8 cellular contexts compared by ENCODE assay signal in the genomic region with DNA sequence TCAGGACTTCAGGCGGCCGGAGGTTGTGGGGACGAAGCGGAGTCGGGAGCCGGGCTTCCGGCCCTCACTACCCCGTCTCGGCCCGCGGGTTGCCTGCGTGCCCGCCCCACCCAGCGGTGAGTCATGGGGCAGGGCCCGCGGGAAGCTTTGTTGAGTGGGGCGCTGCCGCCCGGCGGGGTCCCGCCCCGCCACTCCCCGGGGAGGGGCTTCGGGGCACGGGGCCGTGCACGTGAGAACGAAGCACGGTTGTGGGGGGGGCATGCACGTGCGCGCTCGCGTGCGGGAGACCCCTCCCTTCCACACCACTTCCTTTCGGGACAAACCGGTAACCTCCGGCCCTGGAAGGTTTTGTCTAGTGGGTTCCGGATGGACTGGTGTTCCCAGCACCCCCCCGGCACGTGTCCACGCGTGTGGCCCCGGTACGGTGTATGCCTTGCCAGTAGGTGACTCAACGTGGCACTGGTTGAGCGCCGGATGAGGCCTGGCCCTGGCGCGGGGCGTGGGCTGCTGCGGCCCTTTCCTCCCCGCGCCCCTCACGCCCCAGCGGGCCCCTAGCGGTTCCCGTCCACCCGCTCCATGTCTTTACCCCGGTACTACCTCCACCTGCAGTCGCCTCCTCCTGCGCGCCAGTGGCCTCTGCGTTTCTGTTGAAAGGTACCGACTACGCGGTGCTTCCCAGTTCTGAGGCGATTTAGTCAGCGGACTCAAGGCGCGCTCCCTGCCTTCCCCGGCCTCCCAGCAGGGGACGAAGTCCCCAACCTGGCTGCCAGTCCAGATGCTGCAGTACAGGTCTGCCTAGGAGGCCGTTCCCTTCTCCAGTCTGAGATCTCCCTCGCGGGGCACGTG. TPM values are rescaled to one million over a fixed set of nuclear protein-coding genes. Genes with fewer than 3 reads are reported as not detected.
DNase-seq lines count a peak whose midpoint lies in the region; ATAC-seq, FAIRE-seq and TF ChIP-seq lines count a peak whose summit lies in the region.

No MANE protein-coding gene starts in this region.

- H3K36me3 ChIP-seq in OCI-LY7 (ENCODE audit: insufficient read depth, low read length) = no peaks in the 10 kb centered on the region

- no peak for FAIRE-seq in A549 (lab: Jason Lieb, UNC)

- no peaks in the 10 kb centered on the region for H3K9me2 ChIP-seq in OCI-LY7 (ENCODE audit: insufficient read depth, low read length)

- no peaks in the 10 kb centered on the region for H4K20me1 ChIP-seq in OCI-LY7 (ENCODE audit: insufficient read depth, low read length)

- H3K27ac ChIP-seq in A549 (peak overlapping the region; percentile 87 to 96), OCI-LY7 (ENCODE audit: low read depth, low read length, poor library complexity, severe bottlenecking) (no peak overlapping the region), substantia nigra (ENCODE audit: low read depth, low read length, poor library complexity, severe bottlenecking) (peak overlapping the region; percentile 64)

- peaks cover 32% of the 10 kb centered on the region for H3K27me3 Mint-ChIP-seq in activated T-helper 2 cell treated with anti-CD3 and anti-CD28 coated beads, Interferon-gamma antibody, Interleukin-2, Interleukin-4, amounts not matched to agents 10 μg/mL and 5 μg/mL and 100 μg/mL, durations not matched to agents 14 hours and 24 hours and 36 hours (ENCODE audit: low read depth)

- CTCF ChIA-PET in A549 (lab: Yijun Ruan, JAX) = interaction anchor here (0.7 to 7.2 kb wide), 4 partner anchors 11 to 211 kb away, joined by 3 to 57 read pairs (median 22); no protein-coding TSS in a partner anchor
- CTCF ChIA-PET in OCI-LY7 (lab: Charles Lee; ENCODE audit: unreplicated experiment) = no interaction called here

- H3K4me3 ChIP-seq in A549 = peak overlapping the region; percentile 59
- H3K4me3 ChIP-seq in OCI-LY7 (ENCODE audit: low read depth, low read length, poor library complexity, severe bottlenecking) = no peak overlapping the region
- peak overlapping the region; percentile 73 for H3K4me3 ChIP-seq in fibroblast of the aortic adventitia (ENCODE audit: low read depth, low read length)

- peaks cover 40% of the 10 kb centered on the region for H3K4me1 ChIP-seq in A549
- H3K4me1 ChIP-seq in OCI-LY7 (ENCODE audit: insufficient read depth, low read length, poor library complexity, severe bottlenecking) = no peaks in the 10 kb centered on the region

- peak overlapping the region; percentile 74 for H3K4me3 Mint-ChIP-seq in activated T-helper 2 cell treated with anti-CD3 and anti-CD28 coated beads, Interferon-gamma antibody, Interleukin-2, Interleukin-4, amounts not matched to agents 10 μg/mL and 5 μg/mL and 100 μg/mL, durations not matched to agents 14 hours and 24 hours and 36 hours (ENCODE audit: low read depth)

- DNase-seq in A549 (ENCODE audit: low read depth in 1 of 2, low spot score in 1 of 2) (peak; percentile 79 to 85), OCI-LY7 (ENCODE audit: low spot score) (no peak), fibroblast of the aortic adventitia (ENCODE audit: low read depth) (peak; percentile 85), non-pigmented ciliary epithelial cell (ENCODE audit: low read depth) (peak; percentile 13), substantia nigra (lab: John Stamatoyannopoulos, UW) (peak in 14 of 49 donors; percentile 31 to 73 (median 56))
- DNase-seq in activated T-helper 2 cell treated with anti-CD3 and anti-CD28 coated beads, Interferon-gamma antibody, Interleukin-2, Interleukin-4, amounts not matched to agents 10 μg/mL and 5 μg/mL and 100 μg/mL, durations not matched to agents 14 hours and 24 hours and 36 hours (ENCODE audit: low spot score) = peak; percentile 76

- H3K36me3 Mint-ChIP-seq in activated T-helper 2 cell treated with anti-CD3 and anti-CD28 coated beads, Interferon-gamma antibody, Interleukin-2, Interleukin-4, amounts not matched to agents 10 μg/mL and 5 μg/mL and 100 μg/mL, durations not matched to agents 14 hours and 24 hours and 36 hours (ENCODE audit: low read depth) = no peaks in the 10 kb centered on the region

- H3K4me2 ChIP-seq in A549 (peak overlapping the region; percentile 88), OCI-LY7 (ENCODE audit: low read length) (peak overlapping the region; percentile 47; the same call in 1 of the 2 replicates)

- TF ChIP-seq RAD21 in A549 (conservative IDR thresholded peaks at IDR 0.05 in 1 of 2, IDR thresholded peaks at IDR 0.05 in 1 of 2) = no peak; a peak in 1 of 5 replicates

- no peak overlapping the region for H2AFZ ChIP-seq in OCI-LY7 (ENCODE audit: low read length)

- peaks cover 14% of the 10 kb centered on the region for H3K4me1 Mint-ChIP-seq in activated T-helper 2 cell treated with anti-CD3 and anti-CD28 coated beads, Interferon-gamma antibody, Interleukin-2, Interleukin-4, amounts not matched to agents 10 μg/mL and 5 μg/mL and 100 μg/mL, durations not matched to agents 14 hours and 24 hours and 36 hours (ENCODE audit: low read depth)

- TF ChIP-seq POLR2A in A549 (IDR thresholded peaks at IDR 0.05; ENCODE audit: low read length) = no peak; the same call in 1 of the 2 replicates

- H3K27ac Mint-ChIP-seq in activated T-helper 2 cell treated with anti-CD3 and anti-CD28 coated beads, Interferon-gamma antibody, Interleukin-2, Interleukin-4, amounts not matched to agents 10 μg/mL and 5 μg/mL and 100 μg/mL, durations not matched to agents 14 hours and 24 hours and 36 hours = peak overlapping the region; percentile 33

- intact Hi-C loops in OCI-LY7 (cut with micrococcal nuclease; ENCODE audit: unreplicated experiment) = no loop called here
- intact Hi-C loops in activated T-helper 2 cell treated with anti-CD3 and anti-CD28 coated beads, Interferon-gamma antibody, Interleukin-2, Interleukin-4, amounts not matched to agents 10 μg/mL and 5 μg/mL and 100 μg/mL, durations not matched to agents 14 hours and 24 hours and 36 hours (cut with micrococcal nuclease) = loop anchor here (2.0 to 10.0 kb wide), 2 partner anchors 123 to 533 kb away; a partner anchor contains a TSS

- ATAC-seq in A549 = peak; percentile 68 to 79
- ATAC-seq in GM18858 (IDR thresholded peaks at IDR 0.05; ENCODE audit: unreplicated experiment) = peak; percentile 64
- peak; percentile 78 for ATAC-seq in HG03045 (IDR thresholded peaks at IDR 0.05; ENCODE audit: unreplicated experiment)

- H3K79me2 ChIP-seq in OCI-LY7 (ENCODE audit: insufficient read depth, low read depth, low read length) = no peaks in the 10 kb centered on the region

- WGBS in A549 (ENCODE audit: missing lambda C conversion rate) = 69% methylated on average over 21 of the region's 77 CpGs

- POLR2A ChIA-PET in A549 (lab: Yijun Ruan, JAX) (interaction anchor here (0.6 to 1.6 kb wide), 8 partner anchors 11 to 215 kb away, joined by 3 to 9 read pairs (median 4); a partner anchor contains a TSS), OCI-LY7 (lab: Charles Lee) (no interaction called here)

- BruUV-seq in OCI-LY7 (replicated peaks; lab: Mats Ljungman, UMichigan) = no TSS peak

- no peak for TF ChIP-seq CTCF in A549 (IDR thresholded peaks at IDR 0.05)
- TF ChIP-seq CTCF in OCI-LY7 (conservative IDR thresholded peaks at IDR 0.05; ENCODE audit: low read length) = no peak
- TF ChIP-seq CTCF in fibroblast of the aortic adventitia (IDR thresholded peaks at IDR 0.05; ENCODE audit: insufficient read depth, low read length) = no peak

- H3K9me3 Mint-ChIP-seq in activated T-helper 2 cell treated with anti-CD3 and anti-CD28 coated beads, Interferon-gamma antibody, Interleukin-2, Interleukin-4, amounts not matched to agents 10 μg/mL and 5 μg/mL and 100 μg/mL, durations not matched to agents 14 hours and 24 hours and 36 hours = no peaks in the 10 kb centered on the region

- H3K9me3 ChIP-seq in A549 (no peaks in the 10 kb centered on the region), OCI-LY7 (ENCODE audit: low read length) (no peaks in the 10 kb centered on the region)

- no peak for TF ChIP-seq EP300 in A549 (IDR thresholded peaks at IDR 0.05)

RNA-seq across cellular contexts. Expression of a gene that starts 3.1 kb away (rescaled TPM):
- polyA plus RNA-seq in A549 (2011; rRNA removed) (not detected in 2 replicates), A549 (2017; fragmentation: RNase III; extraction: RNeasy Plus Mini Kit Qiagen cat#74134 plus additional on column Dnase treatment) (not detected in 3 replicates)
- polyA plus RNA-seq in A549 (2012; cell fraction: cytosol; rRNA removed) = not detected in 2 replicates
- not detected in 2 replicates for polyA plus RNA-seq in A549 (2012; cell fraction: nucleus; rRNA removed)
- not detected in 2 replicates for polyA minus RNA-seq in A549 (2011; rRNA and poly(A)+ RNA removed)
- total RNA-seq in OCI-LY7 (2014; rRNA removed; shearing (Covaris generic)) = not detected in 2 replicates
- total RNA-seq in OCI-LY7 (2022) (not detected in 2 replicates), fibroblast of the aortic adventitia (ENCODE audit: low replicate concordance) (37.8 and 48.4 TPM in 2 replicates)
- total RNA-seq in activated T-helper 2 cell treated with anti-CD3 and anti-CD28 coated beads, Interferon-gamma antibody, Interleukin-2, Interleukin-4, amounts not matched to agents 10 μg/mL and 5 μg/mL and 100 μg/mL, durations not matched to agents 14 hours and 24 hours and 36 hours = not detected in 2 replicates

RNA-seq across cellular contexts. Expression of a gene that starts 13.0 kb away (rescaled TPM):
- polyA plus RNA-seq in A549 (2011; rRNA removed) (14.0 and 17.9 TPM in 2 replicates), A549 (2017; fragmentation: RNase III; extraction: RNeasy Plus Mini Kit Qiagen cat#74134 plus additional on column Dnase treatment) (7.4 to 9.9 TPM (median 8.4 TPM) in 3 replicates)
- 26.0 and 30.4 TPM in 2 replicates for polyA plus RNA-seq in A549 (2012; cell fraction: cytosol; rRNA removed)
- 17.8 and 19.6 TPM in 2 replicates for polyA plus RNA-seq in A549 (2012; cell fraction: nucleus; rRNA removed)
- polyA minus RNA-seq in A549 (2011; rRNA and poly(A)+ RNA removed) = 10.0 and 13.5 TPM in 2 replicates
- total RNA-seq in OCI-LY7 (2014; rRNA removed; shearing (Covaris generic)) = not detected in 2 replicates
- total RNA-seq in OCI-LY7 (2022) (not detected in 2 replicates), fibroblast of the aortic adventitia (ENCODE audit: low replicate concordance) (2.8 and 18.2 TPM in 2 replicates)
- total RNA-seq in activated T-helper 2 cell treated with anti-CD3 and anti-CD28 coated beads, Interferon-gamma antibody, Interleukin-2, Interleukin-4, amounts not matched to agents 10 μg/mL and 5 μg/mL and 100 μg/mL, durations not matched to agents 14 hours and 24 hours and 36 hours = not detected in 2 replicates

RNA-seq across cellular contexts. Expression of a gene that starts 14.0 kb away (rescaled TPM):
- polyA plus RNA-seq in A549 (2011; rRNA removed) (1.1 and 1.4 TPM in 2 replicates), A549 (2017; fragmentation: RNase III; extraction: RNeasy Plus Mini Kit Qiagen cat#74134 plus additional on column Dnase treatment) (0.33 to 0.54 TPM (median 0.35 TPM) in 3 replicates)
- 0.36 and 0.54 TPM in 2 replicates for polyA plus RNA-seq in A549 (2012; cell fraction: cytosol; rRNA removed)
- polyA plus RNA-seq in A549 (2012; cell fraction: nucleus; rRNA removed) = 0.67 and 0.81 TPM in 2 replicates
- polyA minus RNA-seq in A549 (2011; rRNA and poly(A)+ RNA removed) = 1.3 and 1.7 TPM in 2 replicates
- total RNA-seq in OCI-LY7 (2014; rRNA removed; shearing (Covaris generic)) = not detected in 2 replicates
- total RNA-seq in OCI-LY7 (2022) (not detected in 2 replicates), fibroblast of the aortic adventitia (ENCODE audit: low replicate concordance) (5.1 and 5.4 TPM in 2 replicates)
- not detected in 2 replicates for total RNA-seq in activated T-helper 2 cell treated with anti-CD3 and anti-CD28 coated beads, Interferon-gamma antibody, Interleukin-2, Interleukin-4, amounts not matched to agents 10 μg/mL and 5 μg/mL and 100 μg/mL, durations not matched to agents 14 hours and 24 hours and 36 hours

RNA-seq across cellular contexts. Expression of a gene that starts 48.7 kb away (rescaled TPM):
- polyA plus RNA-seq in A549 (2011; rRNA removed) (not detected in 2 replicates), A549 (2017; fragmentation: RNase III; extraction: RNeasy Plus Mini Kit Qiagen cat#74134 plus additional on column Dnase treatment) (not detected in 3 replicates)
- polyA plus RNA-seq in A549 (2012; cell fraction: cytosol; rRNA removed) = 0.34 and 0.46 TPM in 2 replicates
- polyA plus RNA-seq in A549 (2012; cell fraction: nucleus; rRNA removed) = 0.62 TPM in 1 of 2 replicates, not detected in the other
- not detected in 2 replicates for polyA minus RNA-seq in A549 (2011; rRNA and poly(A)+ RNA removed)
- total RNA-seq in OCI-LY7 (2014; rRNA removed; shearing (Covaris generic)) = not detected in 2 replicates
- total RNA-seq in OCI-LY7 (2022) (not detected in 2 replicates), fibroblast of the aortic adventitia (ENCODE audit: low replicate concordance) (not detected in 2 replicates)
- not detected in 2 replicates for total RNA-seq in activated T-helper 2 cell treated with anti-CD3 and anti-CD28 coated beads, Interferon-gamma antibody, Interleukin-2, Interleukin-4, amounts not matched to agents 10 μg/mL and 5 μg/mL and 100 μg/mL, durations not matched to agents 14 hours and 24 hours and 36 hours

Comparison
In these comparisons a context has a peak if more than half of its experiments do, and no peak if none do; other contexts are left out.
1. RNA of a gene that starts 3.1 kb away (total RNA-seq): 37.8 to 48.4 TPM in fibroblast of the aortic adventitia; not detected in OCI-LY7 and not detected in activated T-helper 2 cell treated with anti-CD3 and anti-CD28 coated beads, Interferon-gamma antibody, Interleukin-2, Interleukin-4, amounts not matched to agents 10 μg/mL and 5 μg/mL and 100 μg/mL, durations not matched to agents 14 hours and 24 hours and 36 hours; every median in the first group is over 10 times any median in the second.
2. Peak in every context shown above with its lines, with median percentiles within 50 percentile points of each other: ATAC-seq.